ENCODE assay signal across 9 cellular contexts in genomic region chr3:42072930-42073329, GRCh38. TPM values are rescaled to one million over a fixed set of nuclear protein-coding genes. Genes with fewer than 3 reads are reported as not detected.
DNase-seq lines count a peak whose midpoint lies in the region; TF ChIP-seq lines count a peak whose summit lies in the region.
"Had no signal": no experiment of that assay in that cellular context is flagged by ENCODE, and none has a peak within 500 bp of the region (broad histone marks: within the 10 kb centered on the region; RNA-seq: fewer than 3 reads in every experiment).

No MANE protein-coding gene starts in this region.

- peak overlapping the region; percentile 90 for H3K27ac ChIP-seq in BLaER1
- H3K27ac ChIP-seq in Peyer's patch: peak overlapping the region in 3 of 4 donors; percentile 31 to 83 (median 75)
- H3K27ac ChIP-seq in parathyroid adenoma: peak overlapping the region; percentile 89
- no peak overlapping the region for H3K27ac ChIP-seq in PC-9

- H3F3A ChIP-seq in PC-9 (ENCODE audit: insufficient read depth, low read depth): no peaks in the 10 kb centered on the region

- H3K27me3 ChIP-seq in BLaER1 (no peaks in the 10 kb centered on the region), Peyer's patch (no peaks in the 10 kb centered on the region), parathyroid adenoma (ENCODE audit: control insufficient read depth, insufficient read depth, low read length) (no peaks in the 10 kb centered on the region), PC-9 (ENCODE audit: insufficient read depth, low read depth) (no peaks in the 10 kb centered on the region)

- H3K9me2 ChIP-seq in PC-9 (ENCODE audit: insufficient read depth): no peaks in the 10 kb centered on the region

- H2AFZ ChIP-seq in parathyroid adenoma: no peak overlapping the region
- no peak overlapping the region for H2AFZ ChIP-seq in PC-9

- H3K9ac ChIP-seq in BLaER1 (peak overlapping the region; percentile 80), parathyroid adenoma (no peak overlapping the region)

- TF ChIP-seq POLR2A in Peyer's patch (IDR thresholded peaks at IDR 0.05): no peak

- H3K4me2 ChIP-seq in BLaER1: peak overlapping the region; percentile 93
- H3K4me2 ChIP-seq in parathyroid adenoma (ENCODE audit: low read length): peak overlapping the region; percentile 68
- no peak overlapping the region for H3K4me2 ChIP-seq in PC-9

- no TSS peak for BruUV-seq in PC-9 (replicated peaks; lab: Mats Ljungman, UMichigan)

- TF ChIP-seq CTCF in Peyer's patch (IDR thresholded peaks at IDR 0.05): no peak
- TF ChIP-seq CTCF in fibroblast of pulmonary artery (IDR thresholded peaks at IDR 0.05; ENCODE audit: low read length, missing control alignments): no peak
- no peak for TF ChIP-seq CTCF in parathyroid adenoma (IDR thresholded peaks at IDR 0.05)
- no peak for TF ChIP-seq CTCF in PC-9 (conservative IDR thresholded peaks at IDR 0.05)

- H4K20me1 ChIP-seq in BLaER1: peaks cover 38% of the 10 kb centered on the region
- no peaks in the 10 kb centered on the region for H4K20me1 ChIP-seq in PC-9 (ENCODE audit: insufficient read depth)

- H3K4me1 ChIP-seq in BLaER1 (peaks cover 71% of the 10 kb centered on the region), Peyer's patch (peaks cover 0 to 45% (median 13%) of the 10 kb centered on the region in 4 donors), parathyroid adenoma (peaks cover 20% of the 10 kb centered on the region), PC-9 (replicated peaks; ENCODE audit: insufficient read depth) (no peaks in the 10 kb centered on the region)

- H3K4me3 ChIP-seq in BLaER1 (peak overlapping the region; percentile 62), Peyer's patch (no peak overlapping the region), fibroblast of pulmonary artery (replicated peaks; ENCODE audit: low read depth, low read length) (peak overlapping the region; percentile 33), parathyroid adenoma (ENCODE audit: low read depth, low read length) (peak overlapping the region; percentile 19), PC-9 (no peak overlapping the region)

- intact Hi-C loops in PC-9 (cut with micrococcal nuclease; ENCODE audit: unreplicated experiment): no loop called here

- H3K79me2 ChIP-seq in parathyroid adenoma: peaks cover 44% of the 10 kb centered on the region
- 0 out of 2 replicates have a peak, but pooled peaks cover 3% of the 10 kb centered on the region for H3K79me2 ChIP-seq in PC-9 (ENCODE audit: low read depth)

- H3K36me3 ChIP-seq in BLaER1 (peaks cover 19% of the 10 kb centered on the region; the same call in 1 of the 2 replicates), Peyer's patch (no peaks in the 10 kb centered on the region), parathyroid adenoma (ENCODE audit: control insufficient read depth, insufficient read depth, low read length) (no peaks in the 10 kb centered on the region), PC-9 (ENCODE audit: low read depth) (no peaks in the 10 kb centered on the region)

- CTCF ChIA-PET in PC-9 (lab: Charles Lee): no interaction called here

- DNase-seq in Peyer's patch (no peak), fibroblast of pulmonary artery (ENCODE audit: low read depth) (no peak), T-helper 2 cell (no peak), PC-9 (no peak), amniotic stem cell (lab: John Stamatoyannopoulos, UW) (no peak)
- no peak for DNase-seq in activated CD4-positive, alpha-beta T cell treated with anti-CD3 and anti-CD28 coated beads for 4 hours
- DNase-seq: activated CD4-positive, alpha-beta T cell treated with anti-CD3 and anti-CD28 coated beads, Interleukin-2, amount 10 ng/mL, durations not matched to agents 24 days and 14 days had no signal

- peaks cover 29% of the 10 kb centered on the region for H3K9me3 ChIP-seq in BLaER1
- H3K9me3 ChIP-seq in Peyer's patch: no peaks in the 10 kb centered on the region
- H3K9me3 ChIP-seq in parathyroid adenoma (ENCODE audit: control insufficient read depth, low read length): no peaks in the 10 kb centered on the region
- no peaks in the 10 kb centered on the region for H3K9me3 ChIP-seq in PC-9 (ENCODE audit: insufficient read depth, low read depth)

- POLR2A ChIA-PET in PC-9 (lab: Charles Lee; ENCODE audit: unreplicated experiment): no interaction called here

RNA-seq across cellular contexts. Expression of gene TRAK1, which starts 18.2 kb away (rescaled TPM):
- total RNA-seq in Peyer's patch: 100 to 1,000 TPM in 3 of 4 donors, 10 to 100 TPM in 1; 96.2 to 283 (median 125) TPM
- 43.4 and 46.8 TPM in 2 replicates for total RNA-seq in PC-9 (2021)

Comparison
In these comparisons a context has a peak if more than half of its experiments do, and no peak if none do; other contexts are left out.
1. H3K4me3 ChIP-seq: peak in BLaER1 (single experiment), fibroblast of pulmonary artery (single experiment) and parathyroid adenoma (single experiment); none in Peyer's patch (0 of 4) and PC-9 (single experiment).